Comparison of ENCODE assay signal across 10 cellular contexts in genomic region chr11:128551641-128552335, GRCh38. TPM values are rescaled to one million over a fixed set of nuclear protein-coding genes. Genes with fewer than 3 reads are reported as not detected.
A peak's percentile ranks its signal among the peaks of the same experiment; 100 is the strongest.
DNase-seq lines count a peak whose midpoint lies in the region; ATAC-seq and TF ChIP-seq lines count a peak whose summit lies in the region.
"Had no signal": no experiment of that assay in that cellular context is flagged by ENCODE, and none has a peak within 500 bp of the region (broad histone marks: within the 10 kb centered on the region; RNA-seq: fewer than 3 reads in every experiment).

No MANE protein-coding gene starts in this region.

- H3K4me3 ChIP-seq in ovary (no peak overlapping the region), WERI-Rb-1 (ENCODE audit: low read depth, low read length) (no peak overlapping the region)

- peaks cover 44% of the 10 kb centered on the region for H3K4me1 Mint-ChIP-seq in chondrocyte (ENCODE audit: low read depth)

- TF ChIP-seq EP300 in ovary (IDR thresholded peaks at IDR 0.05) = no peak

- H3K9me3 ChIP-seq in ovary (no peaks in the 10 kb centered on the region), WERI-Rb-1 (ENCODE audit: severe bottlenecking) (no peaks in the 10 kb centered on the region)

- peak; percentile 67 for ATAC-seq in HG02973 (IDR thresholded peaks at IDR 0.05; ENCODE audit: unreplicated experiment)

- no peaks in the 10 kb centered on the region for H3K27me3 Mint-ChIP-seq in chondrocyte (ENCODE audit: low read depth)

- intact Hi-C loops in ovary (cut with DNase I) = loop anchor here in 1 of 4 donors (10.0 kb wide), 2 partner anchors 73 to 257 kb away; no protein-coding TSS in a partner anchor

- H3K36me3 ChIP-seq in ovary (no peaks in the 10 kb centered on the region), WERI-Rb-1 (no peaks in the 10 kb centered on the region)

- H3K27me3 ChIP-seq in ovary = no peaks in the 10 kb centered on the region
- no peaks in the 10 kb centered on the region for H3K27me3 ChIP-seq in WERI-Rb-1 (ENCODE audit: insufficient read depth, low read depth, severe bottlenecking)

- H3K27ac ChIP-seq in ovary (no peak overlapping the region), WERI-Rb-1 (no peak overlapping the region)
- H3K27ac ChIP-seq: parathyroid adenoma had no signal

- DNase-seq in stimulated activated naive CD4-positive, alpha-beta T cell treated with Interleukin-2 at 50 U/mL for 16 hours (lab: John Stamatoyannopoulos, UW) = peak; percentile 19
- DNase-seq in stimulated activated naive CD4-positive, alpha-beta T cell (lab: John Stamatoyannopoulos, UW) = no peak
- DNase-seq in activated CD4-positive, CD25-positive, alpha-beta regulatory T cell treated with anti-CD3 and anti-CD28 coated beads, Interleukin-2, amount 50 U/mL, for 72 hours = peak; percentile 38
- DNase-seq in ovary (no peak), foreskin melanocyte (no peak), WERI-Rb-1 (no peak), chondrocyte (ENCODE audit: low spot score) (no peak)
- DNase-seq: EL had no signal

- peaks cover 11% of the 10 kb centered on the region for H3K4me1 ChIP-seq in ovary (ENCODE audit: insufficient read depth)
- H3K4me1 ChIP-seq: parathyroid adenoma had no signal

- H3K36me3 Mint-ChIP-seq in chondrocyte (ENCODE audit: low read depth) = no peaks in the 10 kb centered on the region

- no peaks in the 10 kb centered on the region for H3K9me3 Mint-ChIP-seq in chondrocyte (ENCODE audit: low read depth)

- no peak for TF ChIP-seq POLR2A in ovary (IDR thresholded peaks at IDR 0.05)

- 94 to 97% (median 94%) methylated on average over 9 of the region's 9 CpGs for WGBS in ovary, 3 donors

- TF ChIP-seq CTCF in ovary (IDR thresholded peaks at IDR 0.05) = no peak
- no peak for TF ChIP-seq CTCF in WERI-Rb-1 (IDR thresholded peaks at IDR 0.05; ENCODE audit: low read depth, low read length)
- TF ChIP-seq CTCF in chondrocyte (IDR thresholded peaks at IDR 0.05) = no peak

- no peak overlapping the region for H3K27ac Mint-ChIP-seq in chondrocyte (ENCODE audit: unreplicated experiment)

- H3K4me3 Mint-ChIP-seq in chondrocyte (ENCODE audit: unreplicated experiment) = no peak overlapping the region

RNA-seq across cellular contexts. Expression of gene ETS1, which starts 35.6 kb away (rescaled TPM):
- total RNA-seq in ovary (10 to 100 TPM; 24.4 to 68.0 (median 40.4) TPM), chondrocyte (31.6 to 115 TPM (median 115 TPM) in 3 replicates)
- polyA plus RNA-seq in ovary = 10 to 100 TPM; 33.2 to 64.8 TPM

Comparison
In these comparisons a context has a peak if more than half of its experiments do, and no peak if none do; other contexts are left out.
1. DNase-seq: peak in stimulated activated naive CD4-positive, alpha-beta T cell treated with Interleukin-2 at 50 U/mL for 16 hours (single experiment) and activated CD4-positive, CD25-positive, alpha-beta regulatory T cell treated with anti-CD3 and anti-CD28 coated beads, Interleukin-2, amount 50 U/mL, for 72 hours (single experiment); none in stimulated activated naive CD4-positive, alpha-beta T cell (0 of 6), ovary (0 of 5), foreskin melanocyte (single experiment), WERI-Rb-1 (single experiment) and chondrocyte (single experiment).